11 cellular contexts compared by ENCODE assay signal in the genomic region with DNA sequence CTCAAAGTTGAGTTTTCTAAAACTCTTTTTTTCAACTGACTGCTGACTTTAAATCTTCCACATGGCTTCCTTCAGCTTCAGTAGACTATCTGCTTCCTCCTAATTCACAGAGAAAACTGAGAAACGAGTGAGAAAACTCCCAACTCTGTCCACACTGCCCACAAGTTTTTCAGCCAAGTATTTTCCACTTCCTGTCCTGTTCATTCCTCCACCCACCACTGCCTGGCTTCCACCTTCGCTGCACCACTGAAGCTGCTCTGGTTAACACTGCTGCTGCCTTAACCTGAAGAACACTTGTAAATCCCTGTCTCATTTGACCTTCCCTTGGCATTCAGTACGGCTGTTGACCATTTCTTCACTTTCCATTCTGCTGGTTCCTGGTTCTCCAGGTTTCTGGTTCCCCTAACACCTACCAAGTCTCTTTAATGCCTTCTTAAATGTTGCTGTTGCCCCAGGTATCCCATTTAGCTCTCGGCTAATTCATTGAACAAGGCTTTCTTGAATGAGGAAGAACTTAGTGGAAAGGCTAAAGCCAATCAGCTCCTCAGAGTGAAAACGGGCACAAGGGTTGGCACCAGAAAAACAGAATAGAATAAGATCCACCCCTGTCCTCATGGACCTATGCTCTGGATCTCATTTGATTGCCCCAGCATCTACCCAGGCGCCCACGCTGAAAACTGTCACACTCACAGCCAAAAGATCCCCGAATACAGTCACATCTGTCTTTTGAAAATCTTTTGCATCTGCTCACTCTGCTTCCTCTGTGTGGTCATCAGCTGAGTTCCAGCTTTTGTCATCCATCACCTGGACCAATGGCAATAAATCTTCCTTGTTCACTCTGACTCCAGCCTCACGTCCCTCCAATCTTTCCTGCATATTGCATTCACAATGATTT.
DNase-seq lines count a peak whose midpoint lies in the region; ATAC-seq and TF ChIP-seq lines count a peak whose summit lies in the region.
"Had no signal": no experiment of that assay in that cellular context is flagged by ENCODE, and none has a peak within 500 bp of the region (broad histone marks: within the 10 kb centered on the region; RNA-seq: fewer than 3 reads in every experiment).

No MANE protein-coding gene starts in this region.

- H3K9ac ChIP-seq in SK-N-SH, result no peak overlapping the region

- H3K36me3 ChIP-seq in effector memory CD4-positive, alpha-beta T cell (ENCODE audit: control insufficient read depth, insufficient read depth, low read length), result no peaks in the 10 kb centered on the region
- H3K36me3 ChIP-seq in A673 (ENCODE audit: insufficient read depth, low read length, poor library complexity, severe bottlenecking) (no peaks in the 10 kb centered on the region), SK-N-SH (replicated peaks in 1 of 2; ENCODE audit: control insufficient read depth in 1 of 2, insufficient read depth in 2 of 2, low read length in 1 of 2) (no peaks in the 10 kb centered on the region)

- peak overlapping the region; percentile 35 for H3K27ac ChIP-seq in effector memory CD4-positive, alpha-beta T cell (ENCODE audit: insufficient read depth, low read length, poor library complexity, severe bottlenecking)
- H3K27ac ChIP-seq in A673 (ENCODE audit: low read depth, low read length, poor library complexity, severe bottlenecking) (no peak overlapping the region), SK-N-SH (ENCODE audit: low read depth in 2 of 2, low read length in 1 of 2) (no peak overlapping the region)

- H3K9me3 ChIP-seq in effector memory CD4-positive, alpha-beta T cell (ENCODE audit: control insufficient read depth, low read length), result no peaks in the 10 kb centered on the region
- no peaks in the 10 kb centered on the region for H3K9me3 ChIP-seq in A673 (ENCODE audit: low read depth, low read length, poor library complexity, severe bottlenecking)
- H3K9me3 ChIP-seq in SK-N-SH, result no peaks in the 10 kb centered on the region

- H3K4me1 ChIP-seq in effector memory CD4-positive, alpha-beta T cell (ENCODE audit: control insufficient read depth, insufficient read depth, low read length, poor library complexity, severe bottlenecking), result peaks cover 31% of the 10 kb centered on the region
- H3K4me1 ChIP-seq in A673 (ENCODE audit: insufficient read depth, low read length, poor library complexity, severe bottlenecking) (no peaks in the 10 kb centered on the region), SK-N-SH (ENCODE audit: control insufficient read depth in 1 of 2, insufficient read depth in 2 of 2, low read depth in 1 of 2, low read length in 1 of 2) (peaks cover 0 to 2% of the 10 kb centered on the region in 2 experiments; a peak in 1 of 4 replicates)

- TF ChIP-seq EP300 in SK-N-SH (IDR thresholded peaks at IDR 0.05; ENCODE audit: borderline replicate concordance in 1 of 2, low read depth in 1 of 2, low read length in 1 of 2), result no peak

- BruUV-seq in A673 (replicated peaks; lab: Mats Ljungman, UMichigan), result no TSS peak

- no peaks in the 10 kb centered on the region for H4K20me1 ChIP-seq in SK-N-SH (ENCODE audit: insufficient read depth)

- no peak overlapping the region for H2AFZ ChIP-seq in SK-N-SH (ENCODE audit: low read depth)

- TF ChIP-seq CTCF in GM10248 (IDR thresholded peaks at IDR 0.05; ENCODE audit: control extremely low read depth, extremely low read depth, low read depth, missing control alignments) (no peak), GM20000 (IDR thresholded peaks at IDR 0.05; ENCODE audit: extremely low read depth, missing control alignments) (no peak), A673 (conservative IDR thresholded peaks at IDR 0.05; ENCODE audit: low read depth, low read length) (no peak), SK-N-SH (IDR thresholded peaks at IDR 0.05) (no peak)

- TF ChIP-seq RAD21 in SK-N-SH (IDR thresholded peaks at IDR 0.05; ENCODE audit: low read length), result no peak

- H3K79me2 ChIP-seq in SK-N-SH (ENCODE audit: insufficient read depth), result no peaks in the 10 kb centered on the region

- H3K4me3 ChIP-seq in effector memory CD4-positive, alpha-beta T cell (ENCODE audit: insufficient read depth, low read depth, low read length, poor library complexity, severe bottlenecking), result no peak overlapping the region
- H3K4me3 ChIP-seq in A673 (ENCODE audit: low read depth, low read length, poor library complexity, severe bottlenecking) (no peak overlapping the region), SK-N-SH (ENCODE audit: low read depth in 2 of 2, low read length in 1 of 2) (no peak overlapping the region)
- H3K4me3 ChIP-seq: lung, skin epidermis had no signal

- peak; percentile 41 for DNase-seq in GM10248 (ENCODE audit: extremely low spot score)
- peak; percentile 48 for DNase-seq in GM20000 (ENCODE audit: low spot score)
- DNase-seq in MV-4-11 (lab: John Stamatoyannopoulos, UW), result peak; percentile 56
- no peak for DNase-seq in effector memory CD4-positive, alpha-beta T cell
- DNase-seq in A673 (ENCODE audit: low spot score), result no peak
- no peak for DNase-seq in glomerular visceral epithelial cell (ENCODE audit: extremely low spot score)
- DNase-seq in SK-N-SH, result no peak

- WGBS in SK-N-SH (ENCODE audit: low lambda C conversion rate), result 76% methylated on average over 9 of the region's 9 CpGs

- POLR2A ChIA-PET in GM10248 (lab: Yijun Ruan, JAX) (interaction anchor here (0.8 kb wide), 1 partner anchor 17 kb away, joined by 3 read pairs; no protein-coding TSS in a partner anchor), A673 (lab: Charles Lee; ENCODE audit: low non-redundant PET) (interaction anchor here (0.6 kb wide), 1 partner anchor 158 kb away, joined by 4 read pairs; no protein-coding TSS in a partner anchor), SK-N-SH (lab: Yijun Ruan, JAX) (no interaction called here)

- no peaks in the 10 kb centered on the region for H3F3A ChIP-seq in SK-N-SH (replicated peaks; ENCODE audit: insufficient read depth)

- H3K27me3 ChIP-seq in effector memory CD4-positive, alpha-beta T cell (replicated peaks; ENCODE audit: control insufficient read depth, insufficient read depth, low read length, poor library complexity, severe bottlenecking), result no peaks in the 10 kb centered on the region
- H3K27me3 ChIP-seq in A673 (replicated peaks; ENCODE audit: insufficient read depth, low read depth, low read length, poor library complexity), result no peaks in the 10 kb centered on the region
- H3K27me3 ChIP-seq in SK-N-SH (ENCODE audit: insufficient read depth), result no peaks in the 10 kb centered on the region

- H3K9me2 ChIP-seq in SK-N-SH, result no peaks in the 10 kb centered on the region

- H3K4me2 ChIP-seq in SK-N-SH, result no peak overlapping the region

- CTCF ChIA-PET in GM10248 (lab: Yijun Ruan, JAX), result interaction anchor here (1.0 to 3.5 kb wide), 13 partner anchors 10 to 216 kb away, joined by 3 to 11 read pairs (median 4); no protein-coding TSS in a partner anchor
- CTCF ChIA-PET in A673 (lab: Charles Lee), result no interaction called here
- CTCF ChIA-PET in SK-N-SH (lab: Yijun Ruan, JAX), result no interaction called here

- intact Hi-C loops in A673 (cut with micrococcal nuclease; ENCODE audit: unreplicated experiment), result no loop called here

- no peak for ATAC-seq in GM21367 (IDR thresholded peaks at IDR 0.05; ENCODE audit: unreplicated experiment)
- ATAC-seq: SK-N-SH treated with all-trans-retinoic acid at 6 μM for 48 hours had no signal

TF ChIP-seq in SK-N-SH, 30 proteins besides CTCF, POLR2A, EP300 and RAD21:
- TF ChIP-seq POLR2AphosphoS5 (IDR thresholded peaks at IDR 0.05; ENCODE audit: low read depth, low read length) (no peak), CHD2 (IDR thresholded peaks at IDR 0.05; ENCODE audit: low read length, partially characterized antibody) (no peak), YY1 (IDR thresholded peaks at IDR 0.05; ENCODE audit: low read depth) (no peak)

Comparison
In these comparisons a context has a peak if more than half of its experiments do, and no peak if none do; other contexts are left out.
1. DNase-seq: peak in GM10248 (single experiment), GM20000 (single experiment) and MV-4-11 (single experiment); none in effector memory CD4-positive, alpha-beta T cell (0 of 3), A673 (single experiment), glomerular visceral epithelial cell (single experiment) and SK-N-SH (single experiment).